ENCODE assay signal across 8 cellular contexts in the genomic region with DNA sequence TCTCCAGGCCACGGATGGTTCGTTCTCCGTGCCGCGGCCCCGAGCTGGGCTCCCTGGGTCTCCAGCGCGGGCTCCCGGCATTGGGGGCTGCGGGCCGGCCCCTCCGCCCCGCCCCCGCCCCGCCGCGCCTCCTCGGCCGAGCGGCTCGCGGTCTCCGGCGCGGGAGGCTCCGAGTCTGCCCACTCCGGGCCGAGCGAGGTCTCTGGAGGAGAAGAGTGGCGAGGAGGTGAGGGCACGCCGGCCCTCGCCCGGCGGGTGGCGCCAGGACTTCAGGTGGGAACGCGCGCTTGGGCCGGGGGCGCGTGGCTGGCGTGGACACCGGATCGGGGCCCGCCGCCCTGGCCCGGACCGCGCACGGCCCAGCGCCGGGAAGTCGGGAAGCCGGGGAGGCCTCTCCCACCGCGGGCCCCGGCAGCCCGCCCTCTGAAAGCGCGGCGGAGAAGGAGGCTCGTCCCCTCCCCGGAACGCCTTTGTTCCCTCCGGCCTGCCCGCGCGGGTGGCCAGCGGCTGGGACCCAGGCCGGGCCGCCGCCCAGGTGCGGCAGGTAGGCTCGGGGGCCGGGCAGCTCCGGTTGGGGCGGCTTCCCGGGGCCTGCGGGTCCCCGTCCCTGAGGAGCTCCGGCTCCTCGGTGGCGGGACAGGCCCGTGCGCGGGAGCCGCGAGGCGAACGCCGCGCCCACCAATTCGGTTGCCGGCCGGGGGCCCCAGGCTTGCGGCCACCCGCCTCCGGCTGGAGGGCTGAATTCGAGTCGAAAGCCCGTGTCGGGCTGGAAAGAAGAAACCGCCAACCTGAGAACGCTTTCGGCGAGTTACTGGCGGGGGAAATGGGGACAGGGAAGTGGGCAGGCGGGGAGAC. TPM values are rescaled to one million over a fixed set of nuclear protein-coding genes. Genes with fewer than 3 reads are reported as not detected.
DNase-seq lines count a peak whose midpoint lies in the region; ATAC-seq and TF ChIP-seq lines count a peak whose summit lies in the region.

No MANE protein-coding gene starts in this region.

- H3K9me3 ChIP-seq in breast epithelium: no peaks in the 10 kb centered on the region

- ATAC-seq in GM19035 (IDR thresholded peaks at IDR 0.05; ENCODE audit: unreplicated experiment): no peak

- intact Hi-C loops in breast epithelium (cut with DNase I; ENCODE audit: low total_unique reads): no loop called here

- H3K36me3 ChIP-seq in breast epithelium (no peaks in the 10 kb centered on the region), kidney epithelial cell (ENCODE audit: control insufficient read depth, insufficient read depth, low read length) (no peaks in the 10 kb centered on the region)

- TF ChIP-seq POLR2A in breast epithelium (IDR thresholded peaks at IDR 0.05): no peak

- peak; percentile 18 for DNase-seq in activated naive CD4-positive, alpha-beta T cell treated with Interleukin-2 at 50 U/mL for 16 hours
- no peak for DNase-seq in activated naive CD4-positive, alpha-beta T cell (lab: John Stamatoyannopoulos, UW)
- DNase-seq in RKO (ENCODE audit: low spot score) (peak; percentile 31), breast epithelium (ENCODE audit: low spot score in 2 of 2) (no peak), kidney epithelial cell (ENCODE audit: low read depth) (no peak), NCI-H510A treated with DMSO at 0.1 percent for 48 hours (lab: John Stamatoyannopoulos, UW) (no peak)
- peak; percentile 9 for DNase-seq in stimulated activated CD4-positive, alpha-beta T cell treated with anti-CD3 and anti-CD28 coated beads, Interleukin-4, amount 100 ng/mL, for 24 hours

- no peaks in the 10 kb centered on the region for H3K27me3 ChIP-seq in breast epithelium
- H3K27me3 ChIP-seq in kidney epithelial cell (ENCODE audit: control insufficient read depth, insufficient read depth, low read length): no peaks in the 10 kb centered on the region

- TF ChIP-seq CTCF in breast epithelium (IDR thresholded peaks at IDR 0.05) (no peak), kidney epithelial cell (IDR thresholded peaks at IDR 0.05; ENCODE audit: insufficient read depth, low read length, poor library complexity, severe bottlenecking) (no peak)

- H3K4me3 ChIP-seq in breast epithelium: peak overlapping the region; percentile 64 to 87 (median 84)
- peak overlapping the region; percentile 62 for H3K4me3 ChIP-seq in kidney epithelial cell (ENCODE audit: low read depth, low read length)

- H3K4me1 ChIP-seq in breast epithelium: no peaks in the 10 kb centered on the region

- H3K27ac ChIP-seq in breast epithelium: peak overlapping the region; percentile 93 to 95

RNA-seq across cellular contexts. Expression of gene B3GNT5, which starts 1.1 kb away (rescaled TPM):
- 10 to 100 TPM in 1 of 3 donors, 1 to 10 TPM in 2; 3.0 to 12.1 (median 6.2) TPM for total RNA-seq in breast epithelium
- total RNA-seq in kidney epithelial cell: 21.1 and 27.6 TPM in 2 replicates

Comparison
In these comparisons a context has a peak if more than half of its experiments do, and no peak if none do; other contexts are left out.
1. DNase-seq: peak in activated naive CD4-positive, alpha-beta T cell treated with Interleukin-2 at 50 U/mL for 16 hours (single experiment), RKO (single experiment) and stimulated activated CD4-positive, alpha-beta T cell treated with anti-CD3 and anti-CD28 coated beads, Interleukin-4, amount 100 ng/mL, for 24 hours (single experiment); none in activated naive CD4-positive, alpha-beta T cell (0 of 4), breast epithelium (0 of 2), kidney epithelial cell (single experiment) and NCI-H510A treated with DMSO at 0.1 percent for 48 hours (single experiment).